Comparison of ENCODE assay signal across 21 cellular contexts in genomic region chrX:68848189-68848940, GRCh38.
"Had no signal": no experiment of that assay in that cellular context is flagged by ENCODE, and none has a peak within 500 bp of the region (broad histone marks: within the 10 kb centered on the region; RNA-seq: fewer than 3 reads in every experiment).

No MANE protein-coding gene starts in this region.

- H3K4me3 Mint-ChIP-seq: activated CD8-positive, alpha-beta memory T cell treated with anti-CD3 and anti-CD28 coated beads, Interleukin-2, amount 10 ng/mL, durations not matched to agents 7 days and 5 days; activated CD8-positive, alpha-beta T cell treated with anti-CD3 and anti-CD28 coated beads, Interleukin-2, amount 10 ng/mL, durations not matched to agents 7 days and 5 days; activated T-cell treated with anti-CD3 and anti-CD28 coated beads, Interleukin-2, amount 50 U/mL, for 72 hours; effector memory CD8-positive, alpha-beta T cell; natural killer cell treated with Interleukin-12 subunit alpha and Interleukin-12 subunit beta and Interleukin-15 and Interleukin-18, amount 100 ng/mL, for 72 hours had no signal

- H3K4me1 Mint-ChIP-seq: activated CD8-positive, alpha-beta memory T cell treated with anti-CD3 and anti-CD28 coated beads, Interleukin-2, amount 10 ng/mL, durations not matched to agents 7 days and 5 days had no signal

- H3K27ac ChIP-seq: gastroesophageal sphincter, left lung, lower lobe of right lung, neutrophil, ovary, prostate gland, spleen had no signal

- H3K4me3 ChIP-seq: gastroesophageal sphincter, left lung, lower lobe of right lung, ovary, prostate gland, spleen had no signal

- H3K27me3 Mint-ChIP-seq: activated CD8-positive, alpha-beta memory T cell treated with anti-CD3 and anti-CD28 coated beads, Interleukin-2, amount 10 ng/mL, durations not matched to agents 7 days and 5 days; effector memory CD8-positive, alpha-beta T cell; natural killer cell treated with Interleukin-12 subunit alpha and Interleukin-12 subunit beta and Interleukin-15 and Interleukin-18, amount 100 ng/mL, for 72 hours had no signal

- H3K9me3 Mint-ChIP-seq: activated naive CD4-positive, alpha-beta T cell treated with anti-CD3 and anti-CD28 coated beads, Interleukin-2, amount 50 U/mL, for 72 hours; activated T-cell treated with anti-CD3 and anti-CD28 coated beads, Interleukin-2, amount 50 U/mL, for 72 hours; effector memory CD8-positive, alpha-beta T cell; natural killer cell treated with Interleukin-12 subunit alpha and Interleukin-12 subunit beta and Interleukin-15 and Interleukin-18, amount 100 ng/mL, for 72 hours had no signal

- ATAC-seq: activated CD8-positive, alpha-beta memory T cell treated with anti-CD3 and anti-CD28 coated beads, Interleukin-2, amount 10 ng/mL, durations not matched to agents 7 days and 5 days; activated CD8-positive, alpha-beta T cell treated with anti-CD3 and anti-CD28 coated beads, Interleukin-2, amount 10 ng/mL, durations not matched to agents 7 days and 5 days; activated naive CD4-positive, alpha-beta T cell treated with anti-CD3 and anti-CD28 coated beads, Interleukin-2, amount 50 U/mL, for 72 hours; activated T-cell treated with anti-CD3 and anti-CD28 coated beads, Interleukin-2, amount 50 U/mL, for 72 hours; effector memory CD8-positive, alpha-beta T cell; gastroesophageal sphincter; left lung; lower lobe of right lung; natural killer cell treated with Interleukin-12 subunit alpha and Interleukin-12 subunit beta and Interleukin-15 and Interleukin-18, amount 100 ng/mL, for 72 hours had no signal

- FAIRE-seq: urothelium cell line had no signal

- H3K4me1 ChIP-seq: gastroesophageal sphincter, left lung, lower lobe of right lung, prostate gland had no signal

- H3K36me3 Mint-ChIP-seq: activated CD8-positive, alpha-beta memory T cell treated with anti-CD3 and anti-CD28 coated beads, Interleukin-2, amount 10 ng/mL, durations not matched to agents 7 days and 5 days; activated naive CD4-positive, alpha-beta T cell treated with anti-CD3 and anti-CD28 coated beads, Interleukin-2, amount 50 U/mL, for 72 hours; natural killer cell treated with Interleukin-12 subunit alpha and Interleukin-12 subunit beta and Interleukin-15 and Interleukin-18, amount 100 ng/mL, for 72 hours had no signal

- H3K36me3 ChIP-seq: left lung, neutrophil, ovary, prostate gland, spleen had no signal

- DNase-seq: activated CD8-positive, alpha-beta memory T cell treated with anti-CD3 and anti-CD28 coated beads, Interleukin-2, amount 10 ng/mL, durations not matched to agents 7 days and 5 days; activated CD8-positive, alpha-beta T cell treated with anti-CD3 and anti-CD28 coated beads, Interleukin-2, amount 10 ng/mL, durations not matched to agents 7 days and 5 days; activated naive CD4-positive, alpha-beta T cell; activated T-cell treated with anti-CD3 and anti-CD28 coated beads, Interleukin-2, amount 50 U/mL, for 72 hours; cortex of kidney; effector memory CD8-positive, alpha-beta T cell; erythroblast; hippocampal formation; left lung; lower lobe of right lung; mesenchymal stem cell; ovary; spleen; stimulated activated naive CD4-positive, alpha-beta T cell treated with Interleukin-2 at 50 U/mL for 16 hours; T-helper 2 cell had no signal

- H3K27ac Mint-ChIP-seq: activated CD8-positive, alpha-beta memory T cell treated with anti-CD3 and anti-CD28 coated beads, Interleukin-2, amount 10 ng/mL, durations not matched to agents 7 days and 5 days; activated CD8-positive, alpha-beta T cell treated with anti-CD3 and anti-CD28 coated beads, Interleukin-2, amount 10 ng/mL, durations not matched to agents 7 days and 5 days; activated naive CD4-positive, alpha-beta T cell treated with anti-CD3 and anti-CD28 coated beads, Interleukin-2, amount 50 U/mL, for 72 hours; activated T-cell treated with anti-CD3 and anti-CD28 coated beads, Interleukin-2, amount 50 U/mL, for 72 hours; effector memory CD8-positive, alpha-beta T cell; natural killer cell treated with Interleukin-12 subunit alpha and Interleukin-12 subunit beta and Interleukin-15 and Interleukin-18, amount 100 ng/mL, for 72 hours had no signal

- H3K9me3 ChIP-seq: gastroesophageal sphincter, left lung, lower lobe of right lung, neutrophil, ovary, prostate gland, spleen had no signal

- H3K27me3 ChIP-seq: gastroesophageal sphincter, left lung, neutrophil, ovary, spleen had no signal
